ENCODE assay signal across 22 cellular contexts in genomic region chr7:55178863-55179773, GRCh38.
DNase-seq lines count a peak whose midpoint lies in the region; ATAC-seq and TF ChIP-seq lines count a peak whose summit lies in the region.
"Had no signal": no experiment of that assay in that cellular context is flagged by ENCODE, and none has a peak within 500 bp of the region (broad histone marks: within the 10 kb centered on the region; RNA-seq: fewer than 3 reads in every experiment).

No MANE protein-coding gene starts in this region.

- intact Hi-C loops in breast epithelium (cut with DNase I; ENCODE audit: low total_unique reads) = no loop called here
- intact Hi-C loops in mammary epithelial cell (cut with micrococcal nuclease) = no loop called here
- intact Hi-C loops in left colon (cut with DNase I, micrococcal nuclease) = no loop called here

- TF ChIP-seq CTCF in breast epithelium (IDR thresholded peaks at IDR 0.05) (no peak), mammary epithelial cell (conservative IDR thresholded peaks at IDR 0.05 in 1 of 2, IDR thresholded peaks at IDR 0.05 in 1 of 2; ENCODE audit: extremely low read depth in 1 of 2, insufficient read depth in 1 of 2, low read depth in 1 of 2, low read length in 2 of 2) (no peak)

- H3K4me1 ChIP-seq in breast epithelium = peaks cover 6 to 21% of the 10 kb centered on the region in 2 donors
- H3K4me1 ChIP-seq in mammary epithelial cell (ENCODE audit: insufficient read depth, low read length) = peaks cover 4% of the 10 kb centered on the region
- H3K4me1 ChIP-seq in trophoblast cell (ENCODE audit: control insufficient read depth in 1 of 2, insufficient read depth in 2 of 2, low read length in 2 of 2) = peaks cover 0 to 3% of the 10 kb centered on the region in 2 experiments
- H3K4me1 ChIP-seq: parathyroid adenoma had no signal

- no peaks in the 10 kb centered on the region for H3K9me3 ChIP-seq in breast epithelium
- no peaks in the 10 kb centered on the region for H3K9me3 ChIP-seq in mammary epithelial cell (replicated peaks; ENCODE audit: insufficient read depth, low read length)
- peaks cover 1% of the 10 kb centered on the region for H3K9me3 ChIP-seq in trophoblast cell (ENCODE audit: insufficient read depth, low read depth, low read length)
- H3K9me3 ChIP-seq: adrenal gland, BE2C, left ventricle myocardium inferior had no signal

- H3K14ac ChIP-seq in trophoblast cell (ENCODE audit: low read length) = no peak overlapping the region

- H4K20me1 ChIP-seq in mammary epithelial cell (ENCODE audit: insufficient read depth, low read length) = peaks cover 2% of the 10 kb centered on the region

- H3K4ac ChIP-seq in trophoblast cell (ENCODE audit: low read depth, low read length) = no peak overlapping the region

- H3K4me2 ChIP-seq in mammary epithelial cell (ENCODE audit: insufficient read depth, low read depth, low read length) (no peak overlapping the region), trophoblast cell (ENCODE audit: low read length) (no peak overlapping the region)

- H2BK12ac ChIP-seq in trophoblast cell (ENCODE audit: low read length) = no peak overlapping the region

- H3K27ac ChIP-seq in breast epithelium (peak overlapping the region; percentile 10 to 82), mammary epithelial cell (ENCODE audit: insufficient read depth, low read depth, low read length) (no peak overlapping the region), trophoblast cell (ENCODE audit: low read depth, low read length) (no peak overlapping the region)
- H3K27ac ChIP-seq: parathyroid adenoma had no signal

- H2BK5ac ChIP-seq in trophoblast cell (ENCODE audit: low read depth, low read length, poor library complexity) = no peak overlapping the region

- H3K36me3 ChIP-seq in breast epithelium (no peaks in the 10 kb centered on the region), mammary epithelial cell (ENCODE audit: insufficient read depth, low read length) (peaks cover 65% of the 10 kb centered on the region), trophoblast cell (ENCODE audit: control insufficient read depth in 1 of 2, insufficient read depth in 2 of 2, low read length in 2 of 2) (peaks cover 33 to 43% of the 10 kb centered on the region in 2 experiments)

- peaks cover 2% of the 10 kb centered on the region for H3K79me1 ChIP-seq in trophoblast cell (ENCODE audit: low read length)

- no peak overlapping the region for H4K12ac ChIP-seq in trophoblast cell (ENCODE audit: low read depth, low read length)

- H3K27me3 ChIP-seq in breast epithelium = no peaks in the 10 kb centered on the region
- H3K27me3 ChIP-seq in mammary epithelial cell (ENCODE audit: insufficient read depth, low read length) = no peaks in the 10 kb centered on the region
- no peaks in the 10 kb centered on the region for H3K27me3 ChIP-seq in trophoblast cell (ENCODE audit: insufficient read depth, low read length)
- H3K27me3 ChIP-seq: adrenal gland, BE2C had no signal

- H3K9ac ChIP-seq in mammary epithelial cell (ENCODE audit: insufficient read depth, low read length) (no peak overlapping the region), trophoblast cell (ENCODE audit: low read length) (no peak overlapping the region)
- H3K9ac ChIP-seq: parathyroid adenoma had no signal

- in situ Hi-C loops in mammary epithelial cell (cut with MboI; ENCODE audit: low sequenced_read_pairs in 2 of 2) = no loop called here

- TF ChIP-seq POLR2A in breast epithelium (IDR thresholded peaks at IDR 0.05) = no peak

- H2AK5ac ChIP-seq in trophoblast cell (ENCODE audit: low read length) = no peak overlapping the region

- H3K4me3 ChIP-seq in breast epithelium = no peak overlapping the region
- no peak overlapping the region for H3K4me3 ChIP-seq in mammary epithelial cell (replicated peaks in 1 of 3; ENCODE audit: insufficient read depth in 1 of 3, low read depth in 2 of 3, low read length in 3 of 3)
- no peak overlapping the region for H3K4me3 ChIP-seq in trophoblast cell (ENCODE audit: low read depth, low read length)
- H3K4me3 ChIP-seq: adrenal gland, left ventricle myocardium inferior had no signal

- H3K23ac ChIP-seq in trophoblast cell (ENCODE audit: low read length) = no peak overlapping the region

- DNase-seq in breast epithelium (ENCODE audit: low spot score in 2 of 2) = no peak
- DNase-seq in mammary epithelial cell = no peak
- no peak for DNase-seq in left colon
- DNase-seq in trophoblast cell = peak; percentile 72 to 81
- DNase-seq in RPMI8226 = no peak
- DNase-seq in GM19238 (ENCODE audit: insufficient read length, low spot score) = no peak
- DNase-seq in activated T-cell treated with anti-CD3 and anti-CD28 coated beads for 4 hours = no peak
- DNase-seq: activated CD4-positive, alpha-beta T cell treated with anti-CD3 and anti-CD28 coated beads, Interleukin-2, amount 10 ng/mL, durations not matched to agents 7 days and 5 days; activated CD8-positive, alpha-beta memory T cell treated with anti-CD3 and anti-CD28 coated beads, Interleukin-2, amount 50 U/mL, for 48 hours; activated gamma-delta T cell treated with Interleukin-2 at 50 U/mL for 16 hours; adrenal gland; BE2C; COR-L47; cortex of kidney; head of caudate nucleus; left ventricle myocardium inferior; NCI-H1417 treated with DMSO at 0.1 percent for 48 hours; NCI-H526 had no signal

- no peak overlapping the region for H3K18ac ChIP-seq in trophoblast cell (ENCODE audit: low read length)

- CTCF ChIA-PET in mammary epithelial cell (lab: Charles Lee; ENCODE audit: low non-redundant PET) = no interaction called here

- no peak overlapping the region for H4K8ac ChIP-seq in trophoblast cell (ENCODE audit: low read depth, low read length)

- no peak overlapping the region for H2BK120ac ChIP-seq in trophoblast cell (ENCODE audit: insufficient read depth, low read length, poor library complexity)

- BruUV-seq in mammary epithelial cell (replicated peaks; lab: Mats Ljungman, UMichigan) = no TSS peak

- ATAC-seq in left colon (peak; percentile 48), GM19035 (IDR thresholded peaks at IDR 0.05; ENCODE audit: unreplicated experiment) (no peak)
- ATAC-seq: Right ventricle myocardium inferior; stimulated activated effector memory CD8-positive, alpha-beta T cell treated with anti-CD3 and anti-CD28 coated beads, Interleukin-12 subunit alpha, Interleukin-12 subunit beta, amount 100 ng/mL, for 72 hours had no signal

- H4K91ac ChIP-seq in trophoblast cell (ENCODE audit: low read depth, low read length) = no peak overlapping the region

- dilution Hi-C loops in mammary epithelial cell (cut with HindIII; ENCODE audit: low sequenced_read_pairs) = no loop called here

- no peak overlapping the region for H2AFZ ChIP-seq in mammary epithelial cell (ENCODE audit: low read depth, low read length)
- no peak overlapping the region for H2AFZ ChIP-seq in trophoblast cell (ENCODE audit: insufficient read depth, low read length, poor library complexity)
- H2AFZ ChIP-seq: parathyroid adenoma had no signal

- H3K79me2 ChIP-seq in mammary epithelial cell (ENCODE audit: insufficient read depth, low read length) = peaks cover 45% of the 10 kb centered on the region
- H3K79me2 ChIP-seq in trophoblast cell (ENCODE audit: control insufficient read depth, insufficient read depth, low read length, poor library complexity) = no peaks in the 10 kb centered on the region
- H3K79me2 ChIP-seq: parathyroid adenoma had no signal

- WGBS in mammary epithelial cell (ENCODE audit: low coverage, missing lambda C conversion rate) = 85% methylated on average over 16 of the region's 18 CpGs
- WGBS in trophoblast cell (ENCODE audit: extremely low coverage, insufficient coverage, insufficient read length) = no CpG with 5 or more reads among the region's 18 CpGs

Comparison
In these comparisons a context has a peak if more than half of its experiments do, and no peak if none do; other contexts are left out.
1. H3K27ac ChIP-seq: peak in breast epithelium (2 of 2); none in mammary epithelial cell (single experiment) and trophoblast cell (single experiment).
2. DNase-seq: peak in trophoblast cell (2 of 2); none in breast epithelium (0 of 2), mammary epithelial cell (single experiment), left colon (0 of 2), RPMI8226 (single experiment), GM19238 (single experiment) and activated T-cell treated with anti-CD3 and anti-CD28 coated beads for 4 hours (single experiment).